ENCODE assay signal across 9 cellular contexts in the genomic region with DNA sequence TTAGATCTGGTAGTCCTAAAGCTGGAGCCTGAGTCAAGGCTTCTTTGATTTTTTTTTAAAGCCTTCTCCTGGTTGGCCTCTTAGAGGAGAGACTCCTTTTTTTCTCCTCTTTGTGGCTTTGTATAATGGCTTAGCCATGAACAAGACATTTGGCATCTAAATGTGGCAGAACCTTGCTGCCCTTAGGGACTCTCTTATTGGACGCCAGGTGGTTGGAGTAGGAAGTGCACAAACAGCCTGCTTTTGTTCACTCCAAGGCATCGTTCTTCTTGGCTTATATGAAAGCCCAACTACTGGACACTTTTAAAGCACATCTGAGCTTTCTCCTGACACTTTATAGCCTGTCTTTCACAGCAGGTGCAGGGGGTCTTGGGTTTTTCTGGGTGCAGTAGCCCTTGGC. TPM values are rescaled to one million over a fixed set of nuclear protein-coding genes. Genes with fewer than 3 reads are reported as not detected.
A peak's percentile ranks its signal among the peaks of the same experiment; 100 is the strongest.
DNase-seq lines count a peak whose midpoint lies in the region; ATAC-seq and TF ChIP-seq lines count a peak whose summit lies in the region.
"Had no signal": no experiment of that assay in that cellular context is flagged by ENCODE, and none has a peak within 500 bp of the region (broad histone marks: within the 10 kb centered on the region; RNA-seq: fewer than 3 reads in every experiment).

No MANE protein-coding gene starts in this region.

- H3K4me1 ChIP-seq in CD4-positive, alpha-beta memory T cell (ENCODE audit: insufficient read depth, low read length): peaks cover 15% of the 10 kb centered on the region

- H3K36me3 Mint-ChIP-seq in CD4-positive, alpha-beta memory T cell: peaks cover 7 to 10% of the 10 kb centered on the region in 2 donors
- peaks cover 6% of the 10 kb centered on the region for H3K36me3 Mint-ChIP-seq in nephron progenitor cell (ENCODE audit: low read depth)

- no peaks in the 10 kb centered on the region for H3K27me3 Mint-ChIP-seq in CD4-positive, alpha-beta memory T cell
- H3K27me3 Mint-ChIP-seq in nephron progenitor cell (ENCODE audit: low read depth, poor library complexity): peaks cover 4% of the 10 kb centered on the region

- H3K27ac ChIP-seq in CD4-positive, alpha-beta memory T cell (ENCODE audit: low read depth, low read length): no peak overlapping the region

- TF ChIP-seq CTCF in cardiac fibroblast (IDR thresholded peaks at IDR 0.05; ENCODE audit: low read depth, low read length) (no peak), nephron progenitor cell (IDR thresholded peaks at IDR 0.05) (peak; percentile 6)

- H3K9me3 Mint-ChIP-seq in CD4-positive, alpha-beta memory T cell: peaks cover 0 to 31% (median 19%) of the 10 kb centered on the region in 8 donors
- peaks cover 56% of the 10 kb centered on the region for H3K9me3 Mint-ChIP-seq in nephron progenitor cell

- peak overlapping the region; percentile 64 to 97 (median 92) for H3K27ac Mint-ChIP-seq in CD4-positive, alpha-beta memory T cell
- H3K27ac Mint-ChIP-seq in nephron progenitor cell: no peak overlapping the region

- H3K9me3 ChIP-seq in CD4-positive, alpha-beta memory T cell (ENCODE audit: control insufficient read depth in 1 of 2, low read length in 2 of 2): peaks cover 0 to 3% of the 10 kb centered on the region in 2 donors

- ATAC-seq in GM19043 (IDR thresholded peaks at IDR 0.05; ENCODE audit: low read depth, unreplicated experiment): peak; percentile 38

- peak overlapping the region; percentile 87 to 96 (median 92) for H3K4me3 Mint-ChIP-seq in CD4-positive, alpha-beta memory T cell
- H3K4me3 Mint-ChIP-seq in nephron progenitor cell: no peak overlapping the region

- peaks cover 17 to 28% (median 22%) of the 10 kb centered on the region in 4 donors for H3K4me1 Mint-ChIP-seq in CD4-positive, alpha-beta memory T cell
- no peaks in the 10 kb centered on the region for H3K4me1 Mint-ChIP-seq in nephron progenitor cell

- POLR2A ChIA-PET in CD4-positive, alpha-beta memory T cell (lab: Charles Lee; ENCODE audit: partially characterized antibody): interaction anchor here (2.1 kb wide), 1 partner anchor 594 kb away, joined by 6 read pairs; no protein-coding TSS in a partner anchor

- CTCF ChIA-PET in CD4-positive, alpha-beta memory T cell (lab: Charles Lee; ENCODE audit: partially characterized antibody): interaction anchor here (0.8 to 4.1 kb wide), 6 partner anchors 13 to 540 kb away, joined by 3 to 33 read pairs (median 4); a partner anchor contains a TSS

- peak overlapping the region; percentile 51 to 93 for H3K4me3 ChIP-seq in CD4-positive, alpha-beta memory T cell (ENCODE audit: low read length in 2 of 2)
- H3K4me3 ChIP-seq in cardiac fibroblast (replicated peaks in 1 of 2; ENCODE audit: low read depth in 2 of 2, low read length in 2 of 2): no peak overlapping the region

- peak; percentile 15 to 44 (median 24) for DNase-seq in CD4-positive, alpha-beta memory T cell
- peak; percentile 41 to 64 for DNase-seq in NCI-H526 (lab: John Stamatoyannopoulos, UW)
- DNase-seq in cardiac fibroblast (ENCODE audit: low read depth in 2 of 2): peak; percentile 4 to 11
- DNase-seq in nephron progenitor cell: no peak
- DNase-seq in middle frontal gyrus (ENCODE audit: extremely low spot score, low spot score): no peak
- no peak for DNase-seq in MV-4-11 (lab: John Stamatoyannopoulos, UW)
- DNase-seq in stimulated activated CD4-positive, alpha-beta T cell treated with anti-CD3 and anti-CD28 coated beads, Interleukin-4, amount 100 ng/mL, for 4 hours: no peak
- DNase-seq: IMR-90 had no signal

- intact Hi-C loops in CD4-positive, alpha-beta memory T cell (cut with micrococcal nuclease): no loop called here

- H3K27me3 ChIP-seq in CD4-positive, alpha-beta memory T cell (ENCODE audit: insufficient read depth, low read length): no peaks in the 10 kb centered on the region

- no peaks in the 10 kb centered on the region for H3K36me3 ChIP-seq in CD4-positive, alpha-beta memory T cell (ENCODE audit: insufficient read depth, low read length)

RNA-seq across cellular contexts. Expression of a gene that starts 25.0 kb away (rescaled TPM):
- not detected for total RNA-seq in CD4-positive, alpha-beta memory T cell
- not detected for polyA plus RNA-seq in CD4-positive, alpha-beta memory T cell
- total RNA-seq: IMR-90 had no signal
- polyA plus RNA-seq: IMR-90 had no signal

Comparison
In these comparisons a context has a peak if more than half of its experiments do, and no peak if none do; other contexts are left out.
1. DNase-seq: peak in CD4-positive, alpha-beta memory T cell (5 of 5), NCI-H526 (2 of 2) and cardiac fibroblast (2 of 2); none in nephron progenitor cell (single experiment), middle frontal gyrus (single experiment), MV-4-11 (single experiment) and stimulated activated CD4-positive, alpha-beta T cell treated with anti-CD3 and anti-CD28 coated beads, Interleukin-4, amount 100 ng/mL, for 4 hours (0 of 2).
2. H3K4me3 ChIP-seq: peak in CD4-positive, alpha-beta memory T cell (2 of 2); none in cardiac fibroblast (0 of 2).